8 cellular contexts compared by ENCODE assay signal in genomic region chr5:69093771-69094570, GRCh38. TPM values are rescaled to one million over a fixed set of nuclear protein-coding genes. Genes with fewer than 3 reads are reported as not detected.
DNase-seq lines count a peak whose midpoint lies in the region; ATAC-seq, FAIRE-seq and TF ChIP-seq lines count a peak whose summit lies in the region.

TSS of gene SLC30A5 (plus strand) at chr5:69094014. CDS start at chr5:69094256, 242 bp downstream.

- H3K36me3 Mint-ChIP-seq in brain: peaks cover 34% of the 10 kb centered on the region

- DNase-seq in 8988T (peak; percentile 78), NCI-H2107 (lab: John Stamatoyannopoulos, UW) (peak; percentile 94), iPS DF 4.7 (ENCODE audit: extremely low read depth, low spot score) (peak; percentile 98), skeletal muscle cell (ENCODE audit: low read depth) (peak; percentile 100)

- peaks cover 50% of the 10 kb centered on the region for H3K4me1 Mint-ChIP-seq in brain

- peak within 1 kb of the TSS; percentile 93 to 98 (median 96) for H3K27ac Mint-ChIP-seq in brain

- no peaks in the 10 kb centered on the region for H3K27me3 Mint-ChIP-seq in brain

- FAIRE-seq in TTC549 (lab: Jason Lieb, UNC): peak; percentile 92

- peak within 1 kb of the TSS; percentile 84 for H3K4me3 ChIP-seq in skeletal muscle cell (ENCODE audit: low read depth, low read length)

- H3K4me3 Mint-ChIP-seq in brain: peak within 1 kb of the TSS; percentile 89 to 97 (median 94)

- ATAC-seq in GM18517 (IDR thresholded peaks at IDR 0.05; ENCODE audit: unreplicated experiment) (peak; percentile 99), HG03060 (IDR thresholded peaks at IDR 0.05; ENCODE audit: low read depth, unreplicated experiment) (peak; percentile 99)

- H3K9me3 Mint-ChIP-seq in brain: no peaks in the 10 kb centered on the region

- TF ChIP-seq CTCF in brain (conservative IDR thresholded peaks at IDR 0.05): peak; percentile 79 to 81

RNA-seq across cellular contexts. Expression of gene SLC30A5, which starts in this region (rescaled TPM):
- 16.3 TPM for polyA plus RNA-seq in brain (ENCODE audit: insufficient read depth, low read depth, low replicate concordance)

Comparison
In these comparisons a context has a peak if more than half of its experiments do, and no peak if none do; other contexts are left out.
1. Peak in every context shown above with its lines: DNase-seq, ATAC-seq and H3K4me3 ChIP-seq.